8 cellular contexts compared by ENCODE assay signal in the genomic region with DNA sequence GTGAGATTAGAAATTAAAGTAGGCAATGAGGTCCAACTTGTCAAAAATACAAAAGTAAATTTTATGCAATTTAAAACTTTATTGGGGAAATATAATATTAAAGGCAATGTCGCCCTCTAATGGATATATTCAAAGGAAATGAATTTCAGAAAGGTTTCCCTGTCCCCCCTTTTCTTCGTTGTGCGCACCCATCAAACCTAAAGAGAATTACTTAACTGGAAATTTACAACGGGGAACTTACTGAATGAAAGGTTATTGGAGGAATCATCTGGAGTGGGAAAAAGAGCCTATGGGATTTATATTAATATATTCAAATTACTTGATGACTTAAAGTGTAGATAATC. TPM values are rescaled to one million over a fixed set of nuclear protein-coding genes. Genes with fewer than 3 reads are reported as not detected.
DNase-seq lines count a peak whose midpoint lies in the region; ATAC-seq and TF ChIP-seq lines count a peak whose summit lies in the region.

No MANE protein-coding gene starts in this region.

- H3K27me3 ChIP-seq in CD8-positive, alpha-beta T cell (ENCODE audit: insufficient read depth, low read length), result peaks cover 20% of the 10 kb centered on the region
- H3K27me3 ChIP-seq in colonic mucosa, result peaks cover 9% of the 10 kb centered on the region

- CTCF ChIA-PET in CD8-positive, alpha-beta T cell (lab: Charles Lee), result no interaction called here

- no peaks in the 10 kb centered on the region for H3K9me3 ChIP-seq in CD8-positive, alpha-beta T cell (ENCODE audit: low read length)
- no peaks in the 10 kb centered on the region for H3K9me3 ChIP-seq in KOPT-K1 (ENCODE audit: insufficient read depth, low read length, poor library complexity, severe bottlenecking)
- no peaks in the 10 kb centered on the region for H3K9me3 ChIP-seq in colonic mucosa

- H3K9me3 Mint-ChIP-seq in CD8-positive, alpha-beta T cell, result no peaks in the 10 kb centered on the region
- no peaks in the 10 kb centered on the region for H3K9me3 Mint-ChIP-seq in neural crest cell

- H3K27ac Mint-ChIP-seq in CD8-positive, alpha-beta T cell, result no peak overlapping the region
- no peak overlapping the region for H3K27ac Mint-ChIP-seq in neural crest cell (ENCODE audit: unreplicated experiment)

- peak; percentile 55 for TF ChIP-seq CTCF in CD8-positive, alpha-beta T cell (IDR thresholded peaks at IDR 0.05)
- TF ChIP-seq CTCF in colonic mucosa (IDR thresholded peaks at IDR 0.05) (peak; percentile 62), neural crest cell (conservative IDR thresholded peaks at IDR 0.05) (peak; percentile 47)

- peak overlapping the region; percentile 86 for H3K4me3 ChIP-seq in CD8-positive, alpha-beta T cell (ENCODE audit: low read depth, low read length)
- H3K4me3 ChIP-seq in colonic mucosa, result peak overlapping the region; percentile 49

- peaks cover 23% of the 10 kb centered on the region for H3K4me1 Mint-ChIP-seq in CD8-positive, alpha-beta T cell (ENCODE audit: low read depth)
- H3K4me1 Mint-ChIP-seq in neural crest cell, result peaks cover 20% of the 10 kb centered on the region

- intact Hi-C loops in CD8-positive, alpha-beta T cell (cut with DNase I, micrococcal nuclease), result loop anchor here (1.0 to 10.0 kb wide), 18 partner anchors 108 to 1777 kb away; a partner anchor contains a TSS
- intact Hi-C loops in colonic mucosa (cut with DNase I), result loop anchor here (2.0 kb wide), 1 partner anchor 185 kb away; no protein-coding TSS in a partner anchor

- no peak for ATAC-seq in CD8-positive, alpha-beta T cell
- ATAC-seq in GM18861 (IDR thresholded peaks at IDR 0.05; ENCODE audit: unreplicated experiment), result no peak

- H3K9ac ChIP-seq in colonic mucosa (ENCODE audit: low read depth in 2 of 2, low read length in 2 of 2), result no peak overlapping the region

- peaks cover 31% of the 10 kb centered on the region for H3K27me3 Mint-ChIP-seq in CD8-positive, alpha-beta T cell (ENCODE audit: low read depth)
- H3K27me3 Mint-ChIP-seq in neural crest cell (ENCODE audit: low read depth), result peaks cover 52% of the 10 kb centered on the region

- in situ Hi-C loops in ACHN (cut with HindIII; ENCODE audit: low pct_ligation_motif_present, low pct_unique_long_range_greater_than_20kb, low sequenced_read_pairs), result no loop called here

- DNase-seq in CD8-positive, alpha-beta T cell, result peak in 1 of 7 experiments; percentile 32
- no peak for DNase-seq in colonic mucosa
- DNase-seq in neural crest cell (ENCODE audit: low read depth, low spot score), result no peak
- DNase-seq in GM19240 (ENCODE audit: insufficient read length, low spot score), result no peak
- no peak for DNase-seq in activated CD4-positive, CD25-positive, alpha-beta regulatory T cell treated with anti-CD3 and anti-CD28 coated beads, Interleukin-2, amount 50 U/mL, for 72 hours
- DNase-seq in ACHN, result no peak

- no peaks in the 10 kb centered on the region for H3K36me3 Mint-ChIP-seq in CD8-positive, alpha-beta T cell
- H3K36me3 Mint-ChIP-seq in neural crest cell (ENCODE audit: low read depth), result no peaks in the 10 kb centered on the region

- H3K27ac ChIP-seq in CD8-positive, alpha-beta T cell (ENCODE audit: low read depth, low read length), result no peak overlapping the region
- H3K27ac ChIP-seq in KOPT-K1 (ENCODE audit: low read depth, low read length, poor library complexity, severe bottlenecking) (peak overlapping the region; percentile 61), colonic mucosa (no peak overlapping the region)

- POLR2A ChIA-PET in CD8-positive, alpha-beta T cell (lab: Charles Lee), result no interaction called here

- peak overlapping the region; percentile 87 for H3K4me3 Mint-ChIP-seq in CD8-positive, alpha-beta T cell
- peak overlapping the region; percentile 71 for H3K4me3 Mint-ChIP-seq in neural crest cell

- H3K36me3 ChIP-seq in CD8-positive, alpha-beta T cell (ENCODE audit: insufficient read depth, low read length), result no peaks in the 10 kb centered on the region
- H3K36me3 ChIP-seq in KOPT-K1 (ENCODE audit: insufficient read depth, low read length) (no peaks in the 10 kb centered on the region), colonic mucosa (no peaks in the 10 kb centered on the region)

- peaks cover 22% of the 10 kb centered on the region for H3K4me1 ChIP-seq in CD8-positive, alpha-beta T cell (ENCODE audit: insufficient read depth, low read length)
- H3K4me1 ChIP-seq in colonic mucosa, result peaks cover 10% of the 10 kb centered on the region

RNA-seq across cellular contexts. Expression of a gene that starts 1.7 kb away (rescaled TPM):
- 1 to 10 TPM; 2.2 to 2.7 TPM for total RNA-seq in CD8-positive, alpha-beta T cell
- 10 to 100 TPM in 1 of 2 donors, 1 to 10 TPM in 1; 5.8 to 11.1 TPM for total RNA-seq in colonic mucosa
- total RNA-seq in neural crest cell, result 2.3 and 3.0 TPM in 2 replicates
